ENCODE assay signal across 8 cellular contexts in genomic region chr11:6531267-6531752, GRCh38. TPM values are rescaled to one million over a fixed set of nuclear protein-coding genes. Genes with fewer than 3 reads are reported as not detected.
DNase-seq lines count a peak whose midpoint lies in the region; ATAC-seq and TF ChIP-seq lines count a peak whose summit lies in the region.

No MANE protein-coding gene starts in this region.

- ATAC-seq in Right ventricle myocardium inferior (peak; percentile 48), HG03039 (IDR thresholded peaks at IDR 0.05; ENCODE audit: unreplicated experiment) (no peak)

- intact Hi-C loops in Right ventricle myocardium inferior (cut with DNase I): loop anchor here (1.0 to 5.0 kb wide), 4 partner anchors 71 to 226 kb away; partner anchors contain the start of genes ILK, MRPL17 and RRP8
- intact Hi-C loops in cardiac septum (cut with DNase I): loop anchor here (2.0 to 5.0 kb wide), 4 partner anchors 56 to 175 kb away; partner anchors contain the start of genes ILK, MRPL17 and RRP8

- no peak overlapping the region for H3K4me3 ChIP-seq in epithelial cell of proximal tubule (ENCODE audit: low read depth, low read length)

- DNase-seq in Right ventricle myocardium inferior (ENCODE audit: missing footprints) (no peak), cardiac septum (ENCODE audit: low spot score) (no peak), HT-29 (ENCODE audit: low spot score) (peak; percentile 83), RPMI8226 (peak; percentile 19), epithelial cell of proximal tubule (ENCODE audit: low read depth) (no peak), myocyte (ENCODE audit: low read depth) (peak; percentile 69), NK-92 (lab: John Stamatoyannopoulos, UW; ENCODE audit: unreplicated experiment) (no peak)

- TF ChIP-seq CTCF in epithelial cell of proximal tubule (conservative IDR thresholded peaks at IDR 0.05; ENCODE audit: low read depth, low read length): peak; percentile 82

RNA-seq across cellular contexts. Expression of gene DNHD1, which starts 34.2 kb away (rescaled TPM):
- total RNA-seq in Right ventricle myocardium inferior (3.9 TPM), cardiac septum (8.2 TPM), epithelial cell of proximal tubule (1.0 and 1.2 TPM in 2 replicates), myocyte (5.6 and 7.8 TPM in 2 replicates)
- total RNA-seq in HT-29 (2014; rRNA removed; shearing (Covaris generic)): 4.5 and 8.8 TPM in 2 replicates
- 7.0 TPM for polyA plus RNA-seq in myocyte (2012)

RNA-seq across cellular contexts. Expression of gene TIMM10B, which starts 50.0 kb away (rescaled TPM):
- total RNA-seq in Right ventricle myocardium inferior (14.1 TPM), cardiac septum (21.7 TPM), epithelial cell of proximal tubule (27.0 and 34.9 TPM in 2 replicates), myocyte (31.5 and 35.3 TPM in 2 replicates)
- 47.1 and 48.0 TPM in 2 replicates for total RNA-seq in HT-29 (2014; rRNA removed; shearing (Covaris generic))
- polyA plus RNA-seq in myocyte (2012): 29.6 TPM

RNA-seq across cellular contexts. Expression of gene ARFIP2, which starts 50.2 kb away (rescaled TPM):
- total RNA-seq in Right ventricle myocardium inferior (15.1 TPM), cardiac septum (20.1 TPM), epithelial cell of proximal tubule (55.2 and 57.7 TPM in 2 replicates), myocyte (37.9 and 47.1 TPM in 2 replicates)
- total RNA-seq in HT-29 (2014; rRNA removed; shearing (Covaris generic)): 131 and 140 TPM in 2 replicates
- 65.3 TPM for polyA plus RNA-seq in myocyte (2012)

RNA-seq across cellular contexts. Expression of gene TRIM3, which starts 57.6 kb away (rescaled TPM):
- 12.5 TPM for total RNA-seq in Right ventricle myocardium inferior
- total RNA-seq in cardiac septum: 11.7 TPM
- 34.5 and 37.9 TPM in 2 replicates for total RNA-seq in HT-29 (2014; rRNA removed; shearing (Covaris generic))
- total RNA-seq in epithelial cell of proximal tubule: 10.0 and 31.0 TPM in 2 replicates
- total RNA-seq in myocyte: 17.7 and 28.2 TPM in 2 replicates
- polyA plus RNA-seq in myocyte (2012): 20.1 TPM

Comparison
In these comparisons a context has a peak if more than half of its experiments do, and no peak if none do; other contexts are left out.
1. DNase-seq: peak in HT-29 (single experiment), RPMI8226 (single experiment) and myocyte (single experiment); none in Right ventricle myocardium inferior (single experiment), cardiac septum (single experiment), epithelial cell of proximal tubule (single experiment) and NK-92 (single experiment).